15 cellular contexts compared by ENCODE assay signal in genomic region chr20:23626040-23626620, GRCh38. TPM values are rescaled to one million over a fixed set of nuclear protein-coding genes. Genes with fewer than 3 reads are reported as not detected.
DNase-seq lines count a peak whose midpoint lies in the region; ATAC-seq and TF ChIP-seq lines count a peak whose summit lies in the region.
"Had no signal": no experiment of that assay in that cellular context is flagged by ENCODE, and none has a peak within 500 bp of the region (broad histone marks: within the 10 kb centered on the region; RNA-seq: fewer than 3 reads in every experiment).

No MANE protein-coding gene starts in this region.

- H3K4me3 ChIP-seq in AG10803 (ENCODE audit: low read length), result no peak overlapping the region

- no peak overlapping the region for H3K4me3 Mint-ChIP-seq in activated CD8-positive, alpha-beta memory T cell treated with anti-CD3 and anti-CD28 coated beads, Interleukin-2, amount 10 ng/mL, durations not matched to agents 7 days and 5 days

- peak; percentile 34 for DNase-seq in AG10803 (ENCODE audit: low read depth)
- peak; percentile 15 for DNase-seq in NAMALWA (ENCODE audit: low spot score)
- peak; percentile 37 for DNase-seq in ecto neural progenitor cell (ENCODE audit: low spot score)
- DNase-seq in mucosa of gallbladder (ENCODE audit: low spot score), result peak; percentile 41
- no peak for DNase-seq in activated CD8-positive, alpha-beta memory T cell treated with anti-CD3 and anti-CD28 coated beads, Interleukin-2, amount 10 ng/mL, durations not matched to agents 7 days and 5 days
- no peak for DNase-seq in DMS53 treated with DMSO at 0.1 percent for 48 hours (lab: John Stamatoyannopoulos, UW; ENCODE audit: unreplicated experiment)
- DNase-seq in DMS153 (lab: John Stamatoyannopoulos, UW), result no peak
- DNase-seq: activated CD4-positive, alpha-beta T cell treated with anti-CD3 and anti-CD28 coated beads for 1 hour; IMR-90; NCI-H1417; NCI-H446 treated with DMSO at 0.1 percent for 48 hours; T-helper 1 cell had no signal

- peaks cover 4% of the 10 kb centered on the region for H3K4me1 Mint-ChIP-seq in activated CD8-positive, alpha-beta memory T cell treated with anti-CD3 and anti-CD28 coated beads, Interleukin-2, amount 10 ng/mL, durations not matched to agents 7 days and 5 days

- CTCF ChIA-PET in activated CD8-positive, alpha-beta memory T cell treated with anti-CD3 and anti-CD28 coated beads, Interleukin-2, amount 10 ng/mL, durations not matched to agents 7 days and 5 days (lab: Charles Lee), result no interaction called here

- H3K27ac Mint-ChIP-seq in activated CD8-positive, alpha-beta memory T cell treated with anti-CD3 and anti-CD28 coated beads, Interleukin-2, amount 10 ng/mL, durations not matched to agents 7 days and 5 days, result no peak overlapping the region

- no peaks in the 10 kb centered on the region for H3K9me3 Mint-ChIP-seq in activated CD8-positive, alpha-beta memory T cell treated with anti-CD3 and anti-CD28 coated beads, Interleukin-2, amount 10 ng/mL, durations not matched to agents 7 days and 5 days (ENCODE audit: low read depth)

- ATAC-seq in GM21447 (IDR thresholded peaks at IDR 0.05; ENCODE audit: unreplicated experiment), result no peak
- ATAC-seq in activated CD8-positive, alpha-beta memory T cell treated with anti-CD3 and anti-CD28 coated beads, Interleukin-2, amount 10 ng/mL, durations not matched to agents 7 days and 5 days, result no peak
- ATAC-seq: Panc1 had no signal

- H3K36me3 Mint-ChIP-seq in activated CD8-positive, alpha-beta memory T cell treated with anti-CD3 and anti-CD28 coated beads, Interleukin-2, amount 10 ng/mL, durations not matched to agents 7 days and 5 days, result no peaks in the 10 kb centered on the region

- no peak for TF ChIP-seq CTCF in AG10803 (conservative IDR thresholded peaks at IDR 0.05; ENCODE audit: low read length)

- peaks cover 26% of the 10 kb centered on the region for H3K27me3 Mint-ChIP-seq in activated CD8-positive, alpha-beta memory T cell treated with anti-CD3 and anti-CD28 coated beads, Interleukin-2, amount 10 ng/mL, durations not matched to agents 7 days and 5 days

RNA-seq across cellular contexts. Expression of gene CST3, which starts 11.6 kb away (rescaled TPM):
- 2,306 TPM for total RNA-seq in mucosa of gallbladder
- total RNA-seq in activated CD8-positive, alpha-beta memory T cell treated with anti-CD3 and anti-CD28 coated beads, Interleukin-2, amount 10 ng/mL, durations not matched to agents 7 days and 5 days, result under 1 TPM; 0.47 to 0.61 TPM

RNA-seq across cellular contexts. Expression of gene CST9, which starts 20.4 kb away (rescaled TPM):
- not detected for total RNA-seq in mucosa of gallbladder
- total RNA-seq in activated CD8-positive, alpha-beta memory T cell treated with anti-CD3 and anti-CD28 coated beads, Interleukin-2, amount 10 ng/mL, durations not matched to agents 7 days and 5 days, result not detected
- total RNA-seq: IMR-90, osteocyte had no signal

RNA-seq across cellular contexts. Expression of gene CST9L, which starts 57.8 kb away (rescaled TPM):
- total RNA-seq in mucosa of gallbladder, result not detected
- not detected for total RNA-seq in activated CD8-positive, alpha-beta memory T cell treated with anti-CD3 and anti-CD28 coated beads, Interleukin-2, amount 10 ng/mL, durations not matched to agents 7 days and 5 days
- total RNA-seq: IMR-90, osteocyte had no signal

Comparison
In these comparisons a context has a peak if more than half of its experiments do, and no peak if none do; other contexts are left out.
1. DNase-seq: peak in AG10803 (single experiment), NAMALWA (single experiment), ecto neural progenitor cell (single experiment) and mucosa of gallbladder (single experiment); none in activated CD8-positive, alpha-beta memory T cell treated with anti-CD3 and anti-CD28 coated beads, Interleukin-2, amount 10 ng/mL, durations not matched to agents 7 days and 5 days (single experiment), DMS53 treated with DMSO at 0.1 percent for 48 hours (single experiment) and DMS153 (single experiment).
2. RNA of gene CST3, which starts 11.6 kb away (total RNA-seq): 2,306 TPM in mucosa of gallbladder (single experiment); 0.47 to 0.61 TPM in activated CD8-positive, alpha-beta memory T cell treated with anti-CD3 and anti-CD28 coated beads, Interleukin-2, amount 10 ng/mL, durations not matched to agents 7 days and 5 days; every median in the first group is over 1,000 times any median in the second.